In the genomic region with DNA sequence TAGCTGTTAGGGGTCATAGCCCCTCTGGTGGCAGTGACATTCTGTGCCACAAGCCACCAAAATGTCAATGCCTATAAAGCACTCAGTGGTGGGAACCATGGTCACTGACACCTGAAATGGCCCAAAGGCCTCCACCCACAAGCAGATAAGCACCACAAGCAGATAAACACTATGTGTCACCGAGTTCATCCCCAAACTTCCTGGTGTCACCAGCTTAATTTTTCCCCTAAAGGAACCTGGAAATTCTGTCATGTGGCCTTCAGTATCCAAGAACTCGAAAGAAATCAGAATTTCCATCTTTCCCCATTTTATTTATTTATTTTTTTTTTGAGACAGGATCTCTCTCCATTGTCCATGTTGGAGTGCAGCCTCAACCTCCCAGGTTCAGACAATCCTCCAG, we compare ENCODE assay signal across 8 cellular contexts.
"Had no signal": no experiment of that assay in that cellular context is flagged by ENCODE, and none has a peak within 500 bp of the region (broad histone marks: within the 10 kb centered on the region; RNA-seq: fewer than 3 reads in every experiment).

No MANE protein-coding gene starts in this region.

- ATAC-seq: GM12878 had no signal

- DNase-seq: GDM1, GF-D8 had no signal

- H3K4me3 ChIP-seq: GM12878 had no signal

- FAIRE-seq: G401.6, GM12878, GM12891, GM12892, GM18507, GM19239 had no signal
